Comparison of ENCODE assay signal across 12 cellular contexts in the genomic region with DNA sequence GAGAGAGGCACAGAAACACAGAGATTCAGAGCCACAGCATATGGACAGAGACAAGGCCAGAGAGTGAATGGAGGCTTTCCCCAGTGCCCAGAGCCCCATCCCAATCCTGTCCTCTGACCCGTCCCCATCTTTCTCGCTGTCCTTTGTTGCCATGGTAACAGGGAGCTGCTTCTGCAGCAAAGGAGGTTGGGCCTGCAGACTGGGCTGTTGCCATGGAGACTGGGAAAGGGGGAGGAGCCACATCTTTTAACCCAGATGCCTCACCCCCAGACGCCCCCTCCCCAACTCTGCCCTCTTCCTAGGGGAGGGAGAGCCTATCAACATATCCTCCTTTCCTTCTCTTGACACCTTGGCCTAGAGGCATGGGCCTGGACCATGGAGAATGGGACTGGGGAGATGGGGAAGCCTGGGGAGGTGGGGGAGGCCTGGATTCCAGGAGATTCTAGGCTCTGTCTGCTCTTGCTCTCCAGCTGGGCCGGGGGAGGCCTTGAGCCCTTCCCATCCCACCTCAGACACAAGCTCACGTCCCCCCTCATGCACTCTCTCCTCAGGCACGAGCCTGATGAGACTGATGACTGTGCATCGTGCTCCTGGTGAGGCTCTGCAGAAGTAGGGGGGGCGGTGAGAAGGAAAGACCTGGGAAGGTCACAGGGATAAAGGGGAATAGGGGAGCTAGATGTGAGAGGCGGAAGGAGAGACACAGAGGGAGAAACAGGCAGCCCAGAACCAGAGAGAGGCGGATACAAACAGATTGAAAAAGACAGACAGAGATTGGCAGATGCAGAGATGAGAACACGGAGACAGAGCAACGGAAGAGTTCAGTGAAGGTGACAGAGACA. TPM values are rescaled to one million over a fixed set of nuclear protein-coding genes. Genes with fewer than 3 reads are reported as not detected.
A peak's percentile ranks its signal among the peaks of the same experiment; 100 is the strongest.
DNase-seq lines count a peak whose midpoint lies in the region; ATAC-seq and TF ChIP-seq lines count a peak whose summit lies in the region.
"Had no signal": no experiment of that assay in that cellular context is flagged by ENCODE, and none has a peak within 500 bp of the region (broad histone marks: within the 10 kb centered on the region; RNA-seq: fewer than 3 reads in every experiment).

No MANE protein-coding gene starts in this region.

- no peaks in the 10 kb centered on the region for H3K9me3 ChIP-seq in SK-N-SH
- H3K9me3 ChIP-seq: left ventricle myocardium inferior, spleen had no signal

- H3K27me3 Mint-ChIP-seq in brain: peaks cover 32% of the 10 kb centered on the region

- POLR2A ChIA-PET in SK-N-SH (lab: Yijun Ruan, JAX): interaction anchor here (0.6 to 2.6 kb wide), 6 partner anchors 9 to 306 kb away, joined by 3 to 10 read pairs (median 3); partner anchors contain the start of genes PRR19 and RABAC1

- peaks cover 16% of the 10 kb centered on the region for H3K36me3 Mint-ChIP-seq in brain

- peak overlapping the region in 1 of 2 experiments; percentile 98; a peak in 3 of 4 replicates for H3K27ac ChIP-seq in SK-N-SH (ENCODE audit: low read depth in 2 of 2, low read length in 1 of 2)
- H3K27ac ChIP-seq: left ventricle myocardium inferior, spleen had no signal

- CTCF ChIA-PET in SK-N-SH (lab: Yijun Ruan, JAX): interaction anchor here (0.8 to 3.6 kb wide), 6 partner anchors 27 to 58 kb away, joined by 3 to 18 read pairs (median 5); partner anchors contain the start of gene RABAC1

- H3K9ac ChIP-seq in SK-N-SH: no peak overlapping the region

- 0 out of 4 replicates have a peak, but pooled peaks of 1 of the 2 experiments have one; percentile 30 for TF ChIP-seq EP300 in SK-N-SH (IDR thresholded peaks at IDR 0.05; ENCODE audit: borderline replicate concordance in 1 of 2, low read depth in 1 of 2, low read length in 1 of 2)

- ATAC-seq in SK-N-SH treated with all-trans-retinoic acid at 6 μM for 48 hours: no peak
- ATAC-seq in GM19395 (IDR thresholded peaks at IDR 0.05; ENCODE audit: unreplicated experiment): no peak

- no peak overlapping the region for H3K4me3 ChIP-seq in SK-N-SH (ENCODE audit: low read depth in 2 of 2, low read length in 1 of 2)

- H3K9me2 ChIP-seq in SK-N-SH: no peaks in the 10 kb centered on the region

- no peak for TF ChIP-seq RAD21 in SK-N-SH (IDR thresholded peaks at IDR 0.05; ENCODE audit: low read length)

- peaks cover 0 to 6% (median 0%) of the 10 kb centered on the region in 5 experiments for H3K9me3 Mint-ChIP-seq in brain
- H3K9me3 Mint-ChIP-seq: stimulated activated naive CD8-positive, alpha-beta T cell treated with anti-CD3 and anti-CD28 coated beads, Interleukin-15, amount 100 ng/mL, for 72 hours had no signal

- no peaks in the 10 kb centered on the region for H3F3A ChIP-seq in SK-N-SH (replicated peaks; ENCODE audit: insufficient read depth)

- H2AFZ ChIP-seq in SK-N-SH (ENCODE audit: low read depth): no peak overlapping the region

- H3K4me1 Mint-ChIP-seq in brain: peaks cover 63% of the 10 kb centered on the region

- WGBS in SK-N-SH (ENCODE audit: low lambda C conversion rate): 13% methylated on average over 12 of the region's 12 CpGs

- peak overlapping the region; percentile 72 to 99 (median 77) for H3K4me3 Mint-ChIP-seq in brain

- peaks cover 45% of the 10 kb centered on the region for H3K27me3 ChIP-seq in SK-N-SH (ENCODE audit: insufficient read depth)

- DNase-seq in SK-N-SH (peak; percentile 90), NCI-H1105 (lab: John Stamatoyannopoulos, UW) (peak; percentile 48), putamen (ENCODE audit: low spot score) (peak; percentile 63), GOT3 (lab: John Stamatoyannopoulos, UW) (no peak), KG1 (lab: John Stamatoyannopoulos, UW) (no peak)
- DNase-seq: activated CD4-positive, alpha-beta T cell treated with anti-CD3 and anti-CD28 coated beads for 1 hour; spleen had no signal

- H4K20me1 ChIP-seq in SK-N-SH (ENCODE audit: insufficient read depth): no peaks in the 10 kb centered on the region

- no peak for TF ChIP-seq CTCF in SK-N-SH (IDR thresholded peaks at IDR 0.05)
- no peak for TF ChIP-seq CTCF in brain (conservative IDR thresholded peaks at IDR 0.05)

- H3K79me2 ChIP-seq in SK-N-SH (ENCODE audit: insufficient read depth): no peaks in the 10 kb centered on the region

- H3K36me3 ChIP-seq in SK-N-SH (replicated peaks in 1 of 2; ENCODE audit: control insufficient read depth in 1 of 2, insufficient read depth in 2 of 2, low read length in 1 of 2): no peaks in the 10 kb centered on the region
- H3K36me3 ChIP-seq: left ventricle myocardium inferior, spleen had no signal

- peaks cover 0 to 62% of the 10 kb centered on the region in 2 experiments; a peak in 1 of 4 replicates for H3K4me1 ChIP-seq in SK-N-SH (ENCODE audit: control insufficient read depth in 1 of 2, insufficient read depth in 2 of 2, low read depth in 1 of 2, low read length in 1 of 2)

- H3K4me2 ChIP-seq in SK-N-SH: no peak overlapping the region

- peak overlapping the region; percentile 86 to 98 (median 97) for H3K27ac Mint-ChIP-seq in brain
- H3K27ac Mint-ChIP-seq: stimulated activated naive CD8-positive, alpha-beta T cell treated with anti-CD3 and anti-CD28 coated beads, Interleukin-15, amount 100 ng/mL, for 72 hours had no signal

TF ChIP-seq in SK-N-SH, 30 proteins besides CTCF, POLR2A, EP300 and RAD21:
- TF ChIP-seq RFX5 (IDR thresholded peaks at IDR 0.05; ENCODE audit: low read length) (peak; percentile 96), GABPA (IDR thresholded peaks at IDR 0.05; ENCODE audit: low read depth) (no peak), MXI1 (IDR thresholded peaks at IDR 0.05; ENCODE audit: low read depth, low read length) (peak; percentile 79; the same call in 1 of the 2 replicates)

TF ChIP-seq in SK-N-SH treated with all-trans-retinoic acid at 6 μM for 48 hours, 23 proteins besides CTCF, POLR2A, EP300 and RAD21 (continues in another document):
- no peak for TF ChIP-seq TCF4 (CRISPR knock-in tag; IDR thresholded peaks at IDR 0.05; ENCODE audit: borderline replicate concordance)
- no peak for TF ChIP-seq TOX (CRISPR knock-in tag; IDR thresholded peaks at IDR 0.05; ENCODE audit: borderline replicate concordance)
- no peak for TF ChIP-seq CREB5 (CRISPR knock-in tag; IDR thresholded peaks at IDR 0.05; ENCODE audit: low read depth)
- no peak for TF ChIP-seq CSDC2 (CRISPR knock-in tag; IDR thresholded peaks at IDR 0.05)
- no peak for TF ChIP-seq ZFP3 (CRISPR knock-in tag; IDR thresholded peaks at IDR 0.05)
- no peak for TF ChIP-seq TSHZ2 (CRISPR knock-in tag; IDR thresholded peaks at IDR 0.05)
- TF ChIP-seq, protein P1, sequence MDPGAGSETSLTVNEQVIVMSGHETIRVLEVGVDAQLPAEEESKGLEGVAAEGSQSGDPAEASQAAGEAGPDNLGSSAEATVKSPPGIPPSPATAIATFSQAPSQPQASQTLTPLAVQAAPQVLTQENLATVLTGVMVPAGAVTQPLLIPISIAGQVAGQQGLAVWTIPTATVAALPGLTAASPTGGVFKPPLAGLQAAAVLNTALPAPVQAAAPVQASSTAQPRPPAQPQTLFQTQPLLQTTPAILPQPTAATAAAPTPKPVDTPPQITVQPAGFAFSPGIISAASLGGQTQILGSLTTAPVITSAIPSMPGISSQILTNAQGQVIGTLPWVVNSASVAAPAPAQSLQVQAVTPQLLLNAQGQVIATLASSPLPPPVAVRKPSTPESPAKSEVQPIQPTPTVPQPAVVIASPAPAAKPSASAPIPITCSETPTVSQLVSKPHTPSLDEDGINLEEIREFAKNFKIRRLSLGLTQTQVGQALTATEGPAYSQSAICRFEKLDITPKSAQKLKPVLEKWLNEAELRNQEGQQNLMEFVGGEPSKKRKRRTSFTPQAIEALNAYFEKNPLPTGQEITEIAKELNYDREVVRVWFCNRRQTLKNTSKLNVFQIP (CRISPR knock-in tag; IDR thresholded peaks at IDR 0.05; ENCODE audit: borderline replicate concordance, low read depth): no peak
- TF ChIP-seq ZNF8 (CRISPR knock-in tag; IDR thresholded peaks at IDR 0.05): no peak
- no peak for TF ChIP-seq SNAI2 (CRISPR knock-in tag; IDR thresholded peaks at IDR 0.05)

RNA-seq across cellular contexts. Expression of gene ATP1A3, which starts 2.1 kb away (rescaled TPM):
- polyA plus RNA-seq in SK-N-SH (2012; rRNA removed): 0.75 and 0.77 TPM in 2 replicates
- polyA plus RNA-seq in SK-N-SH (2012; cell fraction: cytosol; rRNA removed): 0.80 and 1.9 TPM in 2 replicates
- polyA plus RNA-seq in SK-N-SH (2012; cell fraction: nucleus; rRNA removed): 0.95 and 1.7 TPM in 2 replicates
- polyA plus RNA-seq in brain (ENCODE audit: insufficient read depth, low read depth, low replicate concordance): 213 TPM

RNA-seq across cellular contexts. Expression of gene RABAC1, which starts 37.1 kb away (rescaled TPM):
- polyA plus RNA-seq in SK-N-SH (2012; rRNA removed) (252 and 287 TPM in 2 replicates), brain (ENCODE audit: insufficient read depth, low read depth, low replicate concordance) (203 TPM)
- 141 and 200 TPM in 2 replicates for polyA plus RNA-seq in SK-N-SH (2012; cell fraction: cytosol; rRNA removed)
- polyA plus RNA-seq in SK-N-SH (2012; cell fraction: nucleus; rRNA removed): 193 and 241 TPM in 2 replicates

Comparison
In these comparisons a context has a peak if more than half of its experiments do, and no peak if none do; other contexts are left out.
1. DNase-seq: peak in SK-N-SH (single experiment), NCI-H1105 (single experiment) and putamen (single experiment); none in GOT3 (single experiment) and KG1 (single experiment).
2. RNA of gene ATP1A3, which starts 2.1 kb away (polyA plus RNA-seq): 213 TPM in brain (single experiment); 0.75 to 1.9 TPM in SK-N-SH; every median in the first group is over 10 times any median in the second.